ENCODE assay signal across 34 cellular contexts in genomic region chr10:131315343-131315742, GRCh38. TPM values are rescaled to one million over a fixed set of nuclear protein-coding genes. Genes with fewer than 3 reads are reported as not detected.
DNase-seq lines count a peak whose midpoint lies in the region; ATAC-seq, FAIRE-seq and TF ChIP-seq lines count a peak whose summit lies in the region.
"Had no signal": no experiment of that assay in that cellular context is flagged by ENCODE, and none has a peak within 500 bp of the region (broad histone marks: within the 10 kb centered on the region; RNA-seq: fewer than 3 reads in every experiment).

No MANE protein-coding gene starts in this region.

- no peaks in the 10 kb centered on the region for H3K36me3 ChIP-seq in PC-3 (ENCODE audit: low read depth, low read length)
- H3K36me3 ChIP-seq in kidney (ENCODE audit: control insufficient read depth in 1 of 2, insufficient read depth in 2 of 2, low read length in 2 of 2) = no peaks in the 10 kb centered on the region
- H3K36me3 ChIP-seq: cardiac muscle cell, esophagus squamous epithelium, gastrocnemius medialis, MG63, transverse colon had no signal

- H3K79me2 ChIP-seq in PC-3 (ENCODE audit: low read length) = no peaks in the 10 kb centered on the region

- H3K9me2 ChIP-seq in PC-3 (replicated peaks; ENCODE audit: low read length) = no peaks in the 10 kb centered on the region

- H4K20me1 ChIP-seq in PC-3 (ENCODE audit: low read length) = no peaks in the 10 kb centered on the region

- H3K4me1 ChIP-seq in PC-3 (ENCODE audit: insufficient read depth, low read length) (no peaks in the 10 kb centered on the region), kidney (ENCODE audit: control insufficient read depth in 1 of 2, insufficient read depth in 1 of 2, low read depth in 1 of 2, low read length in 2 of 2) (peaks cover 0 to 2% of the 10 kb centered on the region in 2 donors)
- H3K4me1 ChIP-seq: Caco-2, gastrocnemius medialis had no signal

- no peak overlapping the region for H3K4me2 ChIP-seq in PC-3 (ENCODE audit: low read length)

- H3K9me3 ChIP-seq in PC-3 (ENCODE audit: low read length) (no peaks in the 10 kb centered on the region), kidney (ENCODE audit: control insufficient read depth in 1 of 2, low read length in 2 of 2) (no peaks in the 10 kb centered on the region)
- H3K9me3 ChIP-seq: Caco-2, esophagus squamous epithelium, gastrocnemius medialis, MG63, transverse colon had no signal

- CTCF ChIA-PET in PC-3 (lab: Charles Lee) = no interaction called here

- no peak overlapping the region for H3K27ac Mint-ChIP-seq in stimulated activated effector memory CD8-positive, alpha-beta T cell treated with anti-CD3 and anti-CD28 coated beads, Interleukin-12 subunit alpha, Interleukin-12 subunit beta, amount 100 ng/mL, for 72 hours
- H3K27ac Mint-ChIP-seq: activated CD4-positive, alpha-beta memory T cell treated with anti-CD3 and anti-CD28 coated beads, Interleukin-2, amount 10 ng/mL, durations not matched to agents 7 days and 5 days; activated naive CD4-positive, alpha-beta T cell treated with anti-CD3 and anti-CD28 coated beads, Interleukin-2, amount 50 U/mL, for 72 hours; activated T-helper 2 cell treated with anti-CD3 and anti-CD28 coated beads, Interferon-gamma antibody, Interleukin-2, Interleukin-4, amounts not matched to agents 10 μg/mL and 5 μg/mL and 100 μg/mL, durations not matched to agents 14 hours and 24 hours and 36 hours; naive thymus-derived CD4-positive, alpha-beta T cell had no signal

- no peaks in the 10 kb centered on the region for H3K36me3 Mint-ChIP-seq in stimulated activated effector memory CD8-positive, alpha-beta T cell treated with anti-CD3 and anti-CD28 coated beads, Interleukin-12 subunit alpha, Interleukin-12 subunit beta, amount 100 ng/mL, for 72 hours
- H3K36me3 Mint-ChIP-seq: activated naive CD4-positive, alpha-beta T cell treated with anti-CD3 and anti-CD28 coated beads, Interleukin-2, amount 50 U/mL, for 72 hours; naive thymus-derived CD4-positive, alpha-beta T cell had no signal

- H3K27ac ChIP-seq in PC-3 (ENCODE audit: low read length) = no peak overlapping the region
- no peak overlapping the region for H3K27ac ChIP-seq in kidney (ENCODE audit: low read depth in 2 of 2, low read length in 2 of 2)
- H3K27ac ChIP-seq: cardiac muscle cell, esophagus squamous epithelium, gastrocnemius medialis, transverse colon had no signal

- H3F3A ChIP-seq in PC-3 (ENCODE audit: low read length, unreplicated experiment) = no peaks in the 10 kb centered on the region

- H3K27me3 ChIP-seq in PC-3 (ENCODE audit: low read length) = peaks cover 6% of the 10 kb centered on the region; the same call in 1 of the 2 replicates

- no peak overlapping the region for H3K4me3 ChIP-seq in choroid plexus epithelial cell (ENCODE audit: low read depth, low read length)
- no peak overlapping the region for H3K4me3 ChIP-seq in PC-3 (ENCODE audit: low read length)
- H3K4me3 ChIP-seq in kidney (ENCODE audit: low read length in 2 of 2) = no peak overlapping the region
- H3K4me3 ChIP-seq: cardiac muscle cell, esophagus squamous epithelium, gastrocnemius medialis, MG63, transverse colon had no signal

- intact Hi-C loops in PC-3 (cut with micrococcal nuclease) = no loop called here
- intact Hi-C loops in kidney (cut with DNase I) = no loop called here

- no peak overlapping the region for H2AFZ ChIP-seq in PC-3 (ENCODE audit: low read length)

- no peak for FAIRE-seq in kidney (lab: Jason Lieb, UNC)
- FAIRE-seq: H1 had no signal

- H3K4me3 Mint-ChIP-seq in stimulated activated effector memory CD8-positive, alpha-beta T cell treated with anti-CD3 and anti-CD28 coated beads, Interleukin-12 subunit alpha, Interleukin-12 subunit beta, amount 100 ng/mL, for 72 hours = no peak overlapping the region
- H3K4me3 Mint-ChIP-seq: activated CD4-positive, alpha-beta memory T cell treated with anti-CD3 and anti-CD28 coated beads, Interleukin-2, amount 10 ng/mL, durations not matched to agents 7 days and 5 days; naive thymus-derived CD4-positive, alpha-beta T cell had no signal

- peaks cover 6% of the 10 kb centered on the region for H3K4me1 Mint-ChIP-seq in stimulated activated effector memory CD8-positive, alpha-beta T cell treated with anti-CD3 and anti-CD28 coated beads, Interleukin-12 subunit alpha, Interleukin-12 subunit beta, amount 100 ng/mL, for 72 hours

- no peaks in the 10 kb centered on the region for H3K9me3 Mint-ChIP-seq in stimulated activated effector memory CD8-positive, alpha-beta T cell treated with anti-CD3 and anti-CD28 coated beads, Interleukin-12 subunit alpha, Interleukin-12 subunit beta, amount 100 ng/mL, for 72 hours
- H3K9me3 Mint-ChIP-seq: activated CD4-positive, alpha-beta memory T cell treated with anti-CD3 and anti-CD28 coated beads, Interleukin-2, amount 10 ng/mL, durations not matched to agents 7 days and 5 days; activated naive CD4-positive, alpha-beta T cell treated with anti-CD3 and anti-CD28 coated beads, Interleukin-2, amount 50 U/mL, for 72 hours; activated T-helper 2 cell treated with anti-CD3 and anti-CD28 coated beads, Interferon-gamma antibody, Interleukin-2, Interleukin-4, amounts not matched to agents 10 μg/mL and 5 μg/mL and 100 μg/mL, durations not matched to agents 14 hours and 24 hours and 36 hours had no signal

- TF ChIP-seq CTCF in choroid plexus epithelial cell (conservative IDR thresholded peaks at IDR 0.05; ENCODE audit: low read depth, low read length) = no peak
- TF ChIP-seq CTCF in PC-3 (conservative IDR thresholded peaks at IDR 0.05; ENCODE audit: low read depth, low read length) = no peak
- TF ChIP-seq CTCF in kidney (IDR thresholded peaks at IDR 0.05; ENCODE audit: borderline replicate concordance, extremely low read depth, insufficient read depth) = no peak

- H3K9ac ChIP-seq in PC-3 (ENCODE audit: low read length) = no peak overlapping the region
- H3K9ac ChIP-seq in kidney (ENCODE audit: low read length in 2 of 2) = no peak overlapping the region

- BruUV-seq in PC-3 (replicated peaks; lab: Mats Ljungman, UMichigan) = no TSS peak

- peak; percentile 65 for ATAC-seq in GM18870 (IDR thresholded peaks at IDR 0.05; ENCODE audit: unreplicated experiment)
- ATAC-seq in HG03469 (IDR thresholded peaks at IDR 0.05; ENCODE audit: unreplicated experiment) = peak; percentile 68
- ATAC-seq in stimulated activated effector memory CD8-positive, alpha-beta T cell treated with anti-CD3 and anti-CD28 coated beads, Interleukin-12 subunit alpha, Interleukin-12 subunit beta, amount 100 ng/mL, for 72 hours = peak; percentile 49
- ATAC-seq in PC-3 = no peak
- ATAC-seq: activated naive CD4-positive, alpha-beta T cell treated with anti-CD3 and anti-CD28 coated beads, Interleukin-2, amount 50 U/mL, for 72 hours; gastrocnemius medialis; naive thymus-derived CD4-positive, alpha-beta T cell had no signal

- POLR2A ChIA-PET in PC-3 (lab: Charles Lee; ENCODE audit: unreplicated experiment) = no interaction called here

- peak; percentile 1 for DNase-seq in choroid plexus epithelial cell (ENCODE audit: low read depth)
- no peak for DNase-seq in stimulated activated effector memory CD8-positive, alpha-beta T cell treated with anti-CD3 and anti-CD28 coated beads, Interleukin-12 subunit alpha, Interleukin-12 subunit beta, amount 100 ng/mL, for 72 hours (ENCODE audit: low spot score in 2 of 2)
- no peak for DNase-seq in PC-3
- DNase-seq in SHP77 (lab: John Stamatoyannopoulos, UW) = no peak
- no peak for DNase-seq in kidney
- DNase-seq: activated CD4-positive, alpha-beta memory T cell treated with anti-CD3 and anti-CD28 coated beads, Interleukin-2, amount 10 ng/mL, durations not matched to agents 7 days and 5 days; activated CD4-positive, alpha-beta T cell treated with anti-CD3 and anti-CD28 coated beads for 1 hour; anterior cingulate cortex; C1 segment of cervical spinal cord; Caco-2; DMS79; esophagus squamous epithelium; gastrocnemius medialis; GF-D8; KBM-7; MG63; midbrain; naive thymus-derived CD4-positive, alpha-beta T cell; NCI-H1417; NCI-H2081; NCI-H2227 treated with DMSO at 0.1 percent for 48 hours; NCI-H748 treated with DMSO at 0.1 percent for 48 hours; nucleus accumbens; stimulated activated CD8-positive, alpha-beta memory T cell treated with anti-CD3 and anti-CD28 coated beads, Interleukin-4, amount 100 ng/mL, for 48 hours; transverse colon had no signal

RNA-seq across cellular contexts. Expression of gene TCERG1L, which starts 3.8 kb away (rescaled TPM):
- not detected in 2 replicates for total RNA-seq in PC-3 (2014; rRNA removed)
- total RNA-seq in kidney = not detected
- not detected for polyA plus RNA-seq in kidney (ENCODE audit: insufficient read depth, low read depth, low replicate concordance)
- total RNA-seq: Caco-2; gastrocnemius medialis; liver; pulmonary artery endothelial cell; T-helper 1 cell treated with Interleukin-12 subunit alpha and Interleukin-12 subunit beta and Interleukin-4 antibody, amounts not matched to agents 30 ng/mL and 1 ng/mL, for 36 hours had no signal
- polyA plus RNA-seq: liver; naive thymus-derived CD4-positive, alpha-beta T cell had no signal
